20 cellular contexts compared by ENCODE assay signal in genomic region chr17:78301821-78302213, GRCh38.
"Had no signal": no experiment of that assay in that cellular context is flagged by ENCODE, and none has a peak within 500 bp of the region (broad histone marks: within the 10 kb centered on the region; RNA-seq: fewer than 3 reads in every experiment).

No MANE protein-coding gene starts in this region.

- H3K4me1 Mint-ChIP-seq: memory B cell had no signal

- H3K36me3 ChIP-seq: esophagus squamous epithelium, gastroesophageal sphincter, left lung, lower lobe of right lung, neutrophil, tibial artery, upper lobe of right lung had no signal

- H3K27ac ChIP-seq: esophagus squamous epithelium, gastroesophageal sphincter, left lung, lower lobe of right lung, neutrophil, tibial artery, upper lobe of right lung had no signal

- H3K4me1 ChIP-seq: esophagus squamous epithelium, tibial artery, upper lobe of right lung had no signal

- H3K4me3 ChIP-seq: esophagus squamous epithelium, gastroesophageal sphincter, left lung, lower lobe of right lung, tibial artery, upper lobe of right lung had no signal

- H3K4me3 Mint-ChIP-seq: effector memory CD8-positive, alpha-beta T cell; memory B cell; naive B cell; nephron; stimulated activated naive CD8-positive, alpha-beta T cell treated with anti-CD3 and anti-CD28 coated beads, Interleukin-15, Interleukin-2, amounts not matched to agents 100 ng/mL and 50 ng/mL, for 24 hours had no signal

- ATAC-seq: effector memory CD8-positive, alpha-beta T cell; gastroesophageal sphincter; left lung; lower lobe of right lung; upper lobe of right lung had no signal

- H3K9me3 ChIP-seq: gastroesophageal sphincter, lower lobe of right lung, neutrophil, tibial artery, upper lobe of right lung had no signal

- H3K27ac Mint-ChIP-seq: memory B cell; nephron; stimulated activated naive CD8-positive, alpha-beta T cell treated with anti-CD3 and anti-CD28 coated beads, Interleukin-15, Interleukin-2, amounts not matched to agents 100 ng/mL and 50 ng/mL, for 24 hours had no signal

- H3K36me3 Mint-ChIP-seq: memory B cell; naive B cell; stimulated activated effector memory CD8-positive, alpha-beta T cell treated with anti-CD3 and anti-CD28 coated beads, Interleukin-12 subunit alpha, Interleukin-12 subunit beta, amount 100 ng/mL, for 72 hours had no signal

- H3K27me3 ChIP-seq: gastroesophageal sphincter, left lung, neutrophil, tibial artery, upper lobe of right lung had no signal

- H3K9me3 Mint-ChIP-seq: effector memory CD8-positive, alpha-beta T cell; stimulated activated effector memory CD8-positive, alpha-beta T cell treated with anti-CD3 and anti-CD28 coated beads, Interleukin-12 subunit alpha, Interleukin-12 subunit beta, amount 100 ng/mL, for 72 hours; stimulated activated naive CD8-positive, alpha-beta T cell treated with anti-CD3 and anti-CD28 coated beads, Interleukin-15, Interleukin-2, amounts not matched to agents 100 ng/mL and 50 ng/mL, for 24 hours had no signal

- DNase-seq: effector memory CD8-positive, alpha-beta T cell; esophagus squamous epithelium; foreskin fibroblast; glutamatergic neuron; left lung; lower lobe of right lung; midbrain; naive B cell; posterior cingulate gyrus; right cardiac atrium; stimulated activated CD4-positive, alpha-beta T cell treated with anti-CD3 and anti-CD28 coated beads, Interleukin-4, amount 100 ng/mL, for 1 hour; stimulated activated CD8-positive, alpha-beta memory T cell treated with anti-CD3 and anti-CD28 coated beads, Interleukin-4, amount 100 ng/mL, for 48 hours; tibial artery; upper lobe of right lung had no signal

- H3K27me3 Mint-ChIP-seq: effector memory CD8-positive, alpha-beta T cell; naive B cell; stimulated activated naive CD8-positive, alpha-beta T cell treated with anti-CD3 and anti-CD28 coated beads, Interleukin-15, Interleukin-2, amounts not matched to agents 100 ng/mL and 50 ng/mL, for 24 hours had no signal
